1 cellular context compared by ENCODE assay signal in genomic region chr9:6781476-6781875, GRCh38.
TF ChIP-seq lines count a peak whose summit lies in the region.

No MANE protein-coding gene starts in this region.

TF ChIP-seq in HepG2, 621 proteins besides CTCF, POLR2A, EP300 and RAD21 (continued from another document and continues in another):
- TF ChIP-seq TFAP4 (IDR thresholded peaks at IDR 0.05; ENCODE audit: borderline replicate concordance, low read depth): peak; percentile 98
- TF ChIP-seq, protein P1, sequence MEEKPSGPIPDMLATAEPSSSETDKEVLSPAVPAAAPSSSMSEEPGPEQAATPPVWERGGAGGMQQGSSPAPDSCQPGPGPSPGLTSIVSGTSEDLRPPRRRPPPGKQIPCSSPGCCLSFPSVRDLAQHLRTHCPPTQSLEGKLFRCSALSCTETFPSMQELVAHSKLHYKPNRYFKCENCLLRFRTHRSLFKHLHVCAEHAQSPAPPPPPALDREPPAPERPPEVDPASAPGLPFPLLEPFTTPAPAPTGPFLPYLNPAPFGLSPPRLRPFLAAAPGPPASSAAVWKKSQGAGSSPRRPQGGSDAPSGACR (CRISPR knock-in tag; IDR thresholded peaks at IDR 0.05): no peak; the same call in 1 of the 2 replicates
- TF ChIP-seq ZHX2 (IDR thresholded peaks at IDR 0.05; ENCODE audit: low read depth): no peak
- no peak for TF ChIP-seq ZHX2 (CRISPR knock-in tag; IDR thresholded peaks at IDR 0.05; ENCODE audit: borderline replicate concordance)
- TF ChIP-seq ZBTB25 (CRISPR knock-in tag; IDR thresholded peaks at IDR 0.05): 0 out of 2 replicates have a peak, but pooled peaks have one; percentile 36
- TF ChIP-seq HNF1A (IDR thresholded peaks at IDR 0.05; ENCODE audit: low read depth): no peak; the same call in 1 of the 2 replicates
- peak; percentile 56; the same call in 1 of the 2 replicates for TF ChIP-seq HNF1A (CRISPR knock-in tag; IDR thresholded peaks at IDR 0.05; ENCODE audit: borderline replicate concordance)
- peak; percentile 40; the same call in 1 of the 2 replicates for TF ChIP-seq NFIC (IDR thresholded peaks at IDR 0.05; ENCODE audit: low read length)
- no peak for TF ChIP-seq SKI (IDR thresholded peaks at IDR 0.05; ENCODE audit: partially characterized antibody)
- 0 out of 2 replicates have a peak, but pooled peaks have one; percentile 30 for TF ChIP-seq REPIN1 (CRISPR knock-in tag; IDR thresholded peaks at IDR 0.05; ENCODE audit: borderline replicate concordance, low read depth)
- TF ChIP-seq MED1 (CRISPR knock-in tag; IDR thresholded peaks at IDR 0.05): peak; percentile 47
- TF ChIP-seq ARID5B (CRISPR knock-in tag; IDR thresholded peaks at IDR 0.05): peak; percentile 90
- peak; percentile 48; the same call in 1 of the 2 replicates for TF ChIP-seq MIXL1 (CRISPR knock-in tag; IDR thresholded peaks at IDR 0.05)
- no peak for TF ChIP-seq AGO2 (optimal IDR thresholded peaks at IDR 0.05; ENCODE audit: low read depth, low read length)
- TF ChIP-seq YEATS2 (CRISPR knock-in tag; IDR thresholded peaks at IDR 0.05; ENCODE audit: borderline replicate concordance): peak; percentile 24; the same call in 1 of the 2 replicates
- TF ChIP-seq ASH2L (IDR thresholded peaks at IDR 0.05; ENCODE audit: insufficient read length, low read depth, low read length): peak; percentile 62
- peak; percentile 91 for TF ChIP-seq TBX2 (CRISPR knock-in tag; IDR thresholded peaks at IDR 0.05; ENCODE audit: borderline replicate concordance)
- TF ChIP-seq SUZ12 (IDR thresholded peaks at IDR 0.05; ENCODE audit: low read depth, low read length): no peak
- 0 out of 2 replicates have a peak, but pooled peaks have one; percentile 33 for TF ChIP-seq CSRNP1 (CRISPR knock-in tag; IDR thresholded peaks at IDR 0.05)
- peak; percentile 84 for TF ChIP-seq ZNF124 (CRISPR knock-in tag; IDR thresholded peaks at IDR 0.05)
- TF ChIP-seq ZNF343 (CRISPR knock-in tag; IDR thresholded peaks at IDR 0.05): no peak
- peak; percentile 95 for TF ChIP-seq GFI1 (CRISPR knock-in tag; IDR thresholded peaks at IDR 0.05; ENCODE audit: borderline replicate concordance)
- TF ChIP-seq ZKSCAN8 (CRISPR knock-in tag; IDR thresholded peaks at IDR 0.05; ENCODE audit: borderline replicate concordance): peak; percentile 68; the same call in 1 of the 2 replicates
- 0 out of 2 replicates have a peak, but pooled peaks have one; percentile 42 for TF ChIP-seq ZBED4 (CRISPR knock-in tag; IDR thresholded peaks at IDR 0.05; ENCODE audit: borderline replicate concordance)
- TF ChIP-seq, protein P2, sequence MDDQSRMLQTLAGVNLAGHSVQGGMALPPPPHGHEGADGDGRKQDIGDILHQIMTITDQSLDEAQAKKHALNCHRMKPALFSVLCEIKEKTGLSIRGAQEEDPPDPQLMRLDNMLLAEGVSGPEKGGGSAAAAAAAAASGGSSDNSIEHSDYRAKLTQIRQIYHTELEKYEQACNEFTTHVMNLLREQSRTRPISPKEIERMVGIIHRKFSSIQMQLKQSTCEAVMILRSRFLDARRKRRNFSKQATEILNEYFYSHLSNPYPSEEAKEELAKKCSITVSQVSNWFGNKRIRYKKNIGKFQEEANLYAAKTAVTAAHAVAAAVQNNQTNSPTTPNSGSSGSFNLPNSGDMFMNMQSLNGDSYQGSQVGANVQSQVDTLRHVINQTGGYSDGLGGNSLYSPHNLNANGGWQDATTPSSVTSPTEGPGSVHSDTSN (CRISPR knock-in tag; IDR thresholded peaks at IDR 0.05; ENCODE audit: borderline replicate concordance): no peak
